ENCODE assay signal across 8 cellular contexts in genomic region chr1:210407207-210407886, GRCh38.
A peak's percentile ranks its signal among the peaks of the same experiment; 100 is the strongest.
DNase-seq lines count a peak whose midpoint lies in the region; ATAC-seq, FAIRE-seq and TF ChIP-seq lines count a peak whose summit lies in the region.

No MANE protein-coding gene starts in this region.

- peak; percentile 68 for ATAC-seq in GM21423 (IDR thresholded peaks at IDR 0.05; ENCODE audit: unreplicated experiment)
- peak; percentile 73 to 79 for ATAC-seq in activated T-cell treated with anti-CD3 and anti-CD28 coated beads, Interleukin-2, amount 50 U/mL, for 72 hours (replicated peaks in 1 of 2)

- no peak overlapping the region for H2AFZ ChIP-seq in parathyroid adenoma

- no peaks in the 10 kb centered on the region for H3K36me3 ChIP-seq in parathyroid adenoma (ENCODE audit: control insufficient read depth, insufficient read depth, low read length)

- H3K4me3 Mint-ChIP-seq in activated T-cell treated with anti-CD3 and anti-CD28 coated beads, Interleukin-2, amount 50 U/mL, for 72 hours: no peak overlapping the region

- H3K27me3 Mint-ChIP-seq in activated T-cell treated with anti-CD3 and anti-CD28 coated beads, Interleukin-2, amount 50 U/mL, for 72 hours (ENCODE audit: low read depth): peaks cover 20% of the 10 kb centered on the region

- no peaks in the 10 kb centered on the region for H3K36me3 Mint-ChIP-seq in activated T-cell treated with anti-CD3 and anti-CD28 coated beads, Interleukin-2, amount 50 U/mL, for 72 hours (ENCODE audit: insufficient read depth in 2 of 2)

- H3K9me3 Mint-ChIP-seq in activated T-cell treated with anti-CD3 and anti-CD28 coated beads, Interleukin-2, amount 50 U/mL, for 72 hours: no peaks in the 10 kb centered on the region

- in situ Hi-C loops in KBM-7 (cut with MboI; ENCODE audit: low pct_unique_long_range_greater_than_20kb, low sequenced_read_pairs): loop anchor here (25.0 kb wide), 2 partner anchors 270 to 730 kb away; partner anchors contain the start of gene KCNH1

- no peaks in the 10 kb centered on the region for H3K79me2 ChIP-seq in parathyroid adenoma

- no peak overlapping the region for H3K9ac ChIP-seq in parathyroid adenoma

- H3K4me3 ChIP-seq in fibroblast of villous mesenchyme (ENCODE audit: low read depth, low read length): no peak overlapping the region
- no peak overlapping the region for H3K4me3 ChIP-seq in parathyroid adenoma (ENCODE audit: low read depth, low read length)

- H3K4me1 Mint-ChIP-seq in activated T-cell treated with anti-CD3 and anti-CD28 coated beads, Interleukin-2, amount 50 U/mL, for 72 hours (ENCODE audit: low read depth): peaks cover 10% of the 10 kb centered on the region

- no peaks in the 10 kb centered on the region for H3K27me3 ChIP-seq in parathyroid adenoma (ENCODE audit: control insufficient read depth, insufficient read depth, low read length)

- TF ChIP-seq CTCF in D721Med (IDR thresholded peaks at IDR 0.05; ENCODE audit: insufficient read depth, missing control alignments): peak; percentile 99
- TF ChIP-seq CTCF in fibroblast of villous mesenchyme (IDR thresholded peaks at IDR 0.05; ENCODE audit: insufficient read depth, low read depth, low read length): peak; percentile 91
- peak; percentile 86 for TF ChIP-seq CTCF in parathyroid adenoma (IDR thresholded peaks at IDR 0.05)

- no peak overlapping the region for H3K27ac Mint-ChIP-seq in activated T-cell treated with anti-CD3 and anti-CD28 coated beads, Interleukin-2, amount 50 U/mL, for 72 hours

- H3K4me2 ChIP-seq in parathyroid adenoma (ENCODE audit: low read length): no peak overlapping the region

- no peaks in the 10 kb centered on the region for H3K4me1 ChIP-seq in parathyroid adenoma

- no peaks in the 10 kb centered on the region for H3K9me3 ChIP-seq in parathyroid adenoma (ENCODE audit: control insufficient read depth, low read length)

- FAIRE-seq in D721Med (lab: Jason Lieb, UNC): peak; percentile 98
- FAIRE-seq in RCC 7860 (lab: Jason Lieb, UNC): peak; percentile 72

- H3K27ac ChIP-seq in parathyroid adenoma: no peak overlapping the region

- DNase-seq in D721Med (ENCODE audit: insufficient read length, low spot score) (peak; percentile 56), KBM-7 (peak; percentile 82), RCC 7860 (ENCODE audit: low spot score) (peak; percentile 59), fibroblast of villous mesenchyme (ENCODE audit: low read depth) (peak; percentile 59), ureter (ENCODE audit: low spot score) (peak; percentile 70)
- peak; percentile 74 to 86 for DNase-seq in activated T-cell treated with anti-CD3 and anti-CD28 coated beads, Interleukin-2, amount 50 U/mL, for 72 hours
